1 cellular context compared by ENCODE assay signal in the genomic region with DNA sequence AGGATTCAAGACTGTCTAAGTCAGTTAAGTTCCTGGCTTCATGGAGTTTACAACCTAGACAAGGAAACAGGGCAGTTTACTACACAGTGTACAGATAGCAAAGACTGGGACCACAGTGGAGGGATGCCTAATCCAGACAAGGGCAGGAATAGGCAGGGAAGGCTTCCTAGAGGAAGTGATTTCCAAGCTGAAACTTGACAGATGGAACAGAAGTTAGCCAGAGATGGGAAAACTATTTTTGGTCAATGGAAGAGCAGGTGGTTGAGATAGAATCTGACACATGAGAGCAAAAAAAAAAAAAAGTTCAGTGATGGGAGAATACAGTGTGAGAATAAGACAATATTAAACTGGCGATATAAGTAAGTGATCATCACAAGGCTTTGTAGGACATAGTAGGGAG.
TF ChIP-seq lines count a peak whose summit lies in the region.

No MANE protein-coding gene starts in this region.

TF ChIP-seq in HepG2, 621 proteins besides CTCF, POLR2A, EP300 and RAD21:
- TF ChIP-seq PRMT3 (CRISPR knock-in tag; IDR thresholded peaks at IDR 0.05; ENCODE audit: borderline replicate concordance, low read depth) (0 out of 2 replicates have a peak, but pooled peaks have one; percentile 13), ZNF644 (CRISPR knock-in tag; IDR thresholded peaks at IDR 0.05; ENCODE audit: low read depth) (no peak), RFXAP (CRISPR knock-in tag; IDR thresholded peaks at IDR 0.05; ENCODE audit: borderline replicate concordance) (no peak), SCMH1 (CRISPR knock-in tag; IDR thresholded peaks at IDR 0.05; ENCODE audit: borderline replicate concordance) (no peak)
- TF ChIP-seq, protein P1, sequence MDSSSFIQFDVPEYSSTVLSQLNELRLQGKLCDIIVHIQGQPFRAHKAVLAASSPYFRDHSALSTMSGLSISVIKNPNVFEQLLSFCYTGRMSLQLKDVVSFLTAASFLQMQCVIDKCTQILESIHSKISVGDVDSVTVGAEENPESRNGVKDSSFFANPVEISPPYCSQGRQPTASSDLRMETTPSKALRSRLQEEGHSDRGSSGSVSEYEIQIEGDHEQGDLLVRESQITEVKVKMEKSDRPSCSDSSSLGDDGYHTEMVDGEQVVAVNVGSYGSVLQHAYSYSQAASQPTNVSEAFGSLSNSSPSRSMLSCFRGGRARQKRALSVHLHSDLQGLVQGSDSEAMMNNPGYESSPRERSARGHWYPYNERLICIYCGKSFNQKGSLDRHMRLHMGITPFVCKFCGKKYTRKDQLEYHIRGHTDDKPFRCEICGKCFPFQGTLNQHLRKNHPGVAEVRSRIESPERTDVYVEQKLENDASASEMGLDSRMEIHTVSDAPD (CRISPR knock-in tag; IDR thresholded peaks at IDR 0.05): 0 out of 2 replicates have a peak, but pooled peaks have one; percentile 27
